ENCODE assay signal across 27 cellular contexts in genomic region chr4:42474406-42474805, GRCh38.
"Had no signal": no experiment of that assay in that cellular context is flagged by ENCODE, and none has a peak within 500 bp of the region (broad histone marks: within the 10 kb centered on the region; RNA-seq: fewer than 3 reads in every experiment).

No MANE protein-coding gene starts in this region.

- H3K4me3 ChIP-seq: neural progenitor cell, pancreas, prostate gland, right lobe of liver, sigmoid colon, suprapubic skin, testis, tibial nerve, upper lobe of left lung, vagina had no signal

- H3K27me3 ChIP-seq: neural progenitor cell, pancreas, right lobe of liver, sigmoid colon, suprapubic skin, testis, tibial nerve, upper lobe of left lung, vagina had no signal

- H3K27ac Mint-ChIP-seq: nephron; neural progenitor cell; stimulated activated memory B cell treated with anti-CD40 and anti-IgM and Interleukin-4, amounts not matched to agents 10 μg/mL and 1 μg/mL and 100 μg/mL, for 72 hours; stimulated activated naive CD8-positive, alpha-beta T cell treated with anti-CD3 and anti-CD28 coated beads, Interleukin-15, amount 100 ng/mL, for 72 hours had no signal

- H3K36me3 Mint-ChIP-seq: neural progenitor cell had no signal

- H3K27me3 Mint-ChIP-seq: naive B cell; naive thymus-derived CD8-positive, alpha-beta T cell; stimulated activated memory B cell treated with anti-CD40 and anti-IgM and Interleukin-4, amounts not matched to agents 10 μg/mL and 1 μg/mL and 100 μg/mL, for 72 hours; stimulated activated naive CD8-positive, alpha-beta T cell treated with anti-CD3 and anti-CD28 coated beads, Interleukin-15, amount 100 ng/mL, for 72 hours had no signal

- H3K4me3 Mint-ChIP-seq: naive B cell; naive thymus-derived CD8-positive, alpha-beta T cell; nephron; neural progenitor cell; stimulated activated memory B cell treated with anti-CD40 and anti-IgM and Interleukin-4, amounts not matched to agents 10 μg/mL and 1 μg/mL and 100 μg/mL, for 72 hours; stimulated activated naive CD8-positive, alpha-beta T cell treated with anti-CD3 and anti-CD28 coated beads, Interleukin-15, amount 100 ng/mL, for 72 hours had no signal

- H3K27ac ChIP-seq: neural progenitor cell, pancreas, prostate gland, right lobe of liver, sigmoid colon, suprapubic skin, testis, tibial nerve, upper lobe of left lung, vagina had no signal

- H3K36me3 ChIP-seq: neural progenitor cell, pancreas, prostate gland, right lobe of liver, sigmoid colon, suprapubic skin, upper lobe of left lung, vagina had no signal

- H3K4me1 ChIP-seq: neural progenitor cell, pancreas, prostate gland, right lobe of liver, sigmoid colon, suprapubic skin, testis, tibial nerve, vagina had no signal

- DNase-seq: naive B cell; naive thymus-derived CD8-positive, alpha-beta T cell; occipital lobe; pancreas; right cardiac atrium; right lobe of liver; sigmoid colon; small intestine; stimulated activated CD4-positive, alpha-beta T cell treated with anti-CD3 and anti-CD28 coated beads, Interleukin-12 subunit alpha, Interleukin-12 subunit beta, amount 100 ng/mL, for 4 hours; stimulated activated CD4-positive, alpha-beta T cell treated with anti-CD3 and anti-CD28 coated beads, Interleukin-1b, Interleukin-23, amount 100 ng/mL, for 48 hours; stimulated activated CD4-positive, alpha-beta T cell treated with anti-CD3 and anti-CD28 coated beads, Interleukin-4, amount 100 ng/mL, for 1 hour; stimulated activated CD4-positive, alpha-beta T cell treated with anti-CD3 and anti-CD28 coated beads, Interleukin-4, amount 100 ng/mL, for 4 hours; stimulated activated CD8-positive, alpha-beta memory T cell treated with anti-CD3 and anti-CD28 coated beads, Interleukin-4, amount 100 ng/mL, for 48 hours; stimulated activated naive CD4-positive, alpha-beta T cell; stimulated activated naive CD8-positive, alpha-beta T cell treated with anti-CD3 and anti-CD28 coated beads, Interleukin-15, amount 100 ng/mL, for 72 hours; stimulated activated naive CD8-positive, alpha-beta T cell treated with anti-CD3 and anti-CD28 coated beads, Interleukin-15, Interleukin-2, amounts not matched to agents 100 U/mL and 50 U/mL, for 24 hours; testis; trophoblast cell; upper lobe of left lung had no signal

- ATAC-seq: naive thymus-derived CD8-positive, alpha-beta T cell; right cardiac atrium; right lobe of liver; stimulated activated memory B cell treated with anti-CD40 and anti-IgM and Interleukin-4, amounts not matched to agents 10 μg/mL and 1 μg/mL and 100 μg/mL, for 72 hours; stimulated activated naive CD8-positive, alpha-beta T cell treated with anti-CD3 and anti-CD28 coated beads, Interleukin-15, amount 100 ng/mL, for 72 hours; stimulated activated naive CD8-positive, alpha-beta T cell treated with anti-CD3 and anti-CD28 coated beads, Interleukin-15, Interleukin-2, amounts not matched to agents 100 U/mL and 50 U/mL, for 24 hours had no signal

- H3K4me1 Mint-ChIP-seq: nephron; neural progenitor cell; stimulated activated naive CD8-positive, alpha-beta T cell treated with anti-CD3 and anti-CD28 coated beads, Interleukin-15, amount 100 ng/mL, for 72 hours had no signal

- H3K9me3 ChIP-seq: pancreas, prostate gland, right lobe of liver, sigmoid colon, suprapubic skin, testis, tibial nerve, upper lobe of left lung, vagina had no signal

- H3K9me3 Mint-ChIP-seq: naive thymus-derived CD8-positive, alpha-beta T cell; nephron; stimulated activated memory B cell treated with anti-CD40 and anti-IgM and Interleukin-4, amounts not matched to agents 10 μg/mL and 1 μg/mL and 100 μg/mL, for 72 hours; stimulated activated naive CD8-positive, alpha-beta T cell treated with anti-CD3 and anti-CD28 coated beads, Interleukin-15, amount 100 ng/mL, for 72 hours had no signal

- FAIRE-seq: pancreas, small intestine, urothelium cell line had no signal
